Comparison of ENCODE assay signal across 32 cellular contexts in the genomic region with DNA sequence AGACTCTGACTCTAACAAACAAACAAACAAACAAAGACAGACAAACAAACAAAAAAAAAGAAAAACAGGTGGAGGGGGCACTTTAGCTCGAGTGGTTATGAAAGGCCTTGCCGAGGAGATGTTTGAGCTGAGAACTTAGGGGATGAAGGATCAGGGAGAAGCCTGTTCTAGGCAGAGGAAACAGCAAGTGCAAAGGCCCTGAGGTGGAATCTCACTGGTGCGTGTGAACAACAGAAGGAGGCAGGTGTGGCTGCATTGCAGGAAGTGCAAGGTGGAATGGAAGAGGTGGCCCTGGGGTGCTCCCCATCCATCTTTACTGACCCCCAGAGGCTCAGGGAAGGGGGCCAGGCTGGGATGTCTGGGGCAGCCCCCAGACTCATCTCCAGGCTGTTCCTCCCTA. TPM values are rescaled to one million over a fixed set of nuclear protein-coding genes. Genes with fewer than 3 reads are reported as not detected.
A peak's percentile ranks its signal among the peaks of the same experiment; 100 is the strongest.
DNase-seq lines count a peak whose midpoint lies in the region; ATAC-seq and TF ChIP-seq lines count a peak whose summit lies in the region.
"Had no signal": no experiment of that assay in that cellular context is flagged by ENCODE, and none has a peak within 500 bp of the region (broad histone marks: within the 10 kb centered on the region; RNA-seq: fewer than 3 reads in every experiment).

No MANE protein-coding gene starts in this region.

- H3K27me3 ChIP-seq in CD8-positive, alpha-beta T cell (ENCODE audit: insufficient read depth, low read length): no peaks in the 10 kb centered on the region
- H3K27me3 ChIP-seq: neural progenitor cell, pancreas had no signal

- no peaks in the 10 kb centered on the region for H3K9me3 Mint-ChIP-seq in activated naive CD8-positive, alpha-beta T cell (ENCODE audit: low read depth)
- no peaks in the 10 kb centered on the region for H3K9me3 Mint-ChIP-seq in activated naive CD8-positive, alpha-beta T cell treated with anti-CD3 and anti-CD28 coated beads for 36 hours
- H3K9me3 Mint-ChIP-seq in CD8-positive, alpha-beta T cell: no peaks in the 10 kb centered on the region
- no peaks in the 10 kb centered on the region for H3K9me3 Mint-ChIP-seq in activated T-helper 17 cell treated with anti-CD3 and anti-CD28 coated beads, Interleukin-2, amount 50 U/mL, for 72 hours
- H3K9me3 Mint-ChIP-seq in natural killer cell: no peaks in the 10 kb centered on the region
- H3K9me3 Mint-ChIP-seq: neural progenitor cell; stimulated activated naive B cell treated with anti-CD40 and anti-IgM and Interleukin-4, amounts not matched to agents 10 μg/mL and 1 μg/mL and 100 μg/mL, for 72 hours had no signal

- peaks cover 18% of the 10 kb centered on the region for H3K4me1 Mint-ChIP-seq in activated naive CD8-positive, alpha-beta T cell (ENCODE audit: low read depth)
- H3K4me1 Mint-ChIP-seq in activated naive CD8-positive, alpha-beta T cell treated with anti-CD3 and anti-CD28 coated beads for 36 hours: peaks cover 16% of the 10 kb centered on the region
- H3K4me1 Mint-ChIP-seq in CD8-positive, alpha-beta T cell (ENCODE audit: low read depth): peaks cover 13% of the 10 kb centered on the region
- H3K4me1 Mint-ChIP-seq in activated T-helper 17 cell treated with anti-CD3 and anti-CD28 coated beads, Interleukin-2, amount 50 U/mL, for 72 hours: peaks cover 9% of the 10 kb centered on the region
- peaks cover 6 to 28% of the 10 kb centered on the region in 2 donors for H3K4me1 Mint-ChIP-seq in natural killer cell
- H3K4me1 Mint-ChIP-seq: neural progenitor cell had no signal

- no peak overlapping the region for H3K27ac Mint-ChIP-seq in activated naive CD8-positive, alpha-beta T cell
- no peak overlapping the region for H3K27ac Mint-ChIP-seq in activated naive CD8-positive, alpha-beta T cell treated with anti-CD3 and anti-CD28 coated beads for 36 hours
- H3K27ac Mint-ChIP-seq in CD8-positive, alpha-beta T cell: no peak overlapping the region
- H3K27ac Mint-ChIP-seq in activated T-helper 17 cell treated with anti-CD3 and anti-CD28 coated beads, Interleukin-2, amount 50 U/mL, for 72 hours: no peak overlapping the region
- no peak overlapping the region for H3K27ac Mint-ChIP-seq in natural killer cell
- H3K27ac Mint-ChIP-seq: neural progenitor cell; stimulated activated naive B cell treated with anti-CD40 and anti-IgM and Interleukin-4, amounts not matched to agents 10 μg/mL and 1 μg/mL and 100 μg/mL, for 72 hours had no signal

- H3K36me3 Mint-ChIP-seq in activated naive CD8-positive, alpha-beta T cell: no peaks in the 10 kb centered on the region
- H3K36me3 Mint-ChIP-seq in activated naive CD8-positive, alpha-beta T cell treated with anti-CD3 and anti-CD28 coated beads for 36 hours: no peaks in the 10 kb centered on the region
- no peaks in the 10 kb centered on the region for H3K36me3 Mint-ChIP-seq in CD8-positive, alpha-beta T cell
- no peaks in the 10 kb centered on the region for H3K36me3 Mint-ChIP-seq in activated T-helper 17 cell treated with anti-CD3 and anti-CD28 coated beads, Interleukin-2, amount 50 U/mL, for 72 hours (ENCODE audit: low read depth)
- no peaks in the 10 kb centered on the region for H3K36me3 Mint-ChIP-seq in natural killer cell
- H3K36me3 Mint-ChIP-seq: neural progenitor cell; stimulated activated naive B cell treated with anti-CD40 and anti-IgM and Interleukin-4, amounts not matched to agents 10 μg/mL and 1 μg/mL and 100 μg/mL, for 72 hours had no signal

- no peaks in the 10 kb centered on the region for H3K36me3 ChIP-seq in CD8-positive, alpha-beta T cell (ENCODE audit: insufficient read depth, low read length)
- H3K36me3 ChIP-seq: MG63, neural progenitor cell, pancreas, suprapubic skin, upper lobe of left lung had no signal

- peak overlapping the region; percentile 80 for H3K4me3 Mint-ChIP-seq in activated naive CD8-positive, alpha-beta T cell
- no peak overlapping the region for H3K4me3 Mint-ChIP-seq in activated naive CD8-positive, alpha-beta T cell treated with anti-CD3 and anti-CD28 coated beads for 36 hours
- peak overlapping the region; percentile 88 for H3K4me3 Mint-ChIP-seq in CD8-positive, alpha-beta T cell
- H3K4me3 Mint-ChIP-seq in activated T-helper 17 cell treated with anti-CD3 and anti-CD28 coated beads, Interleukin-2, amount 50 U/mL, for 72 hours: peak overlapping the region; percentile 75
- H3K4me3 Mint-ChIP-seq in natural killer cell: peak overlapping the region; percentile 82
- H3K4me3 Mint-ChIP-seq: neural progenitor cell had no signal

- no peak overlapping the region for H3K4me3 ChIP-seq in CD8-positive, alpha-beta T cell (ENCODE audit: low read depth, low read length)
- H3K4me3 ChIP-seq: lung, MG63, neural progenitor cell had no signal

- POLR2A ChIA-PET in CD8-positive, alpha-beta T cell (lab: Charles Lee): interaction anchor here (0.7 to 3.0 kb wide), 8 partner anchors 13 to 171 kb away, joined by 3 to 43 read pairs (median 16); a partner anchor contains a TSS

- H3K27me3 Mint-ChIP-seq in activated naive CD8-positive, alpha-beta T cell: no peaks in the 10 kb centered on the region
- H3K27me3 Mint-ChIP-seq in activated naive CD8-positive, alpha-beta T cell treated with anti-CD3 and anti-CD28 coated beads for 36 hours: no peaks in the 10 kb centered on the region
- H3K27me3 Mint-ChIP-seq in CD8-positive, alpha-beta T cell (ENCODE audit: low read depth): no peaks in the 10 kb centered on the region
- H3K27me3 Mint-ChIP-seq in activated T-helper 17 cell treated with anti-CD3 and anti-CD28 coated beads, Interleukin-2, amount 50 U/mL, for 72 hours: no peaks in the 10 kb centered on the region
- H3K27me3 Mint-ChIP-seq in natural killer cell (ENCODE audit: low read depth in 2 of 2): no peaks in the 10 kb centered on the region

- CTCF ChIA-PET in CD8-positive, alpha-beta T cell (lab: Charles Lee): interaction anchor here (0.6 to 4.6 kb wide), 3 partner anchors 23 to 457 kb away, joined by 3 to 43 read pairs (median 7); a partner anchor contains a TSS

- intact Hi-C loops in CD8-positive, alpha-beta T cell (cut with DNase I, micrococcal nuclease): loop anchor here in 1 of 2 experiments (2.0 kb wide), 2 partner anchors 35 to 217 kb away; a partner anchor contains a TSS
- intact Hi-C loops in natural killer cell (cut with micrococcal nuclease): no loop called here

- no peak overlapping the region for H3K27ac ChIP-seq in CD8-positive, alpha-beta T cell (ENCODE audit: low read depth, low read length)
- H3K27ac ChIP-seq: neural progenitor cell, pancreas, suprapubic skin had no signal

- no peak for TF ChIP-seq CTCF in CD8-positive, alpha-beta T cell (IDR thresholded peaks at IDR 0.05)
- no peak for TF ChIP-seq CTCF in natural killer cell (IDR thresholded peaks at IDR 0.05)

- H3K9me3 ChIP-seq in CD8-positive, alpha-beta T cell (ENCODE audit: low read length): no peaks in the 10 kb centered on the region
- H3K9me3 ChIP-seq: pancreas, suprapubic skin, upper lobe of left lung had no signal

- ATAC-seq in CD8-positive, alpha-beta T cell: no peak
- ATAC-seq in activated T-helper 17 cell treated with anti-CD3 and anti-CD28 coated beads, Interleukin-2, amount 50 U/mL, for 72 hours (replicated peaks): no peak
- ATAC-seq in natural killer cell (no peak), HG03159 (IDR thresholded peaks at IDR 0.05; ENCODE audit: unreplicated experiment) (no peak), HG02852 (IDR thresholded peaks at IDR 0.05; ENCODE audit: unreplicated experiment) (no peak)

- no peak for DNase-seq in activated naive CD8-positive, alpha-beta T cell treated with anti-CD3 and anti-CD28 coated beads for 36 hours
- no peak for DNase-seq in CD8-positive, alpha-beta T cell
- DNase-seq in natural killer cell (no peak), NCI-H226 (no peak)
- DNase-seq: C1 segment of cervical spinal cord; cortex of kidney; DND-41; effector memory CD4-positive, alpha-beta T cell; GF-D8; GOT3; KG1; left cardiac atrium; MG63; NCI-H2081; NCI-H2227 treated with DMSO at 0.1 percent for 48 hours; NCI-H69; pancreas; Right ventricle myocardium superior; stimulated activated naive B cell treated with anti-CD40 and anti-IgM and Interleukin-4, amounts not matched to agents 10 μg/mL and 1 μg/mL and 100 μg/mL, for 72 hours; T1000; upper lobe of left lung had no signal

- peaks cover 18% of the 10 kb centered on the region for H3K4me1 ChIP-seq in CD8-positive, alpha-beta T cell (ENCODE audit: insufficient read depth, low read length)
- H3K4me1 ChIP-seq: neural progenitor cell had no signal

RNA-seq across cellular contexts. Expression of a gene that starts 41.9 kb away (rescaled TPM):
- 1 to 10 TPM; 1.3 to 1.6 TPM for total RNA-seq in activated naive CD8-positive, alpha-beta T cell treated with anti-CD3 and anti-CD28 coated beads for 36 hours
- total RNA-seq in CD8-positive, alpha-beta T cell: under 1 TPM; 0.36 to 0.46 TPM
- total RNA-seq in activated T-helper 17 cell treated with anti-CD3 and anti-CD28 coated beads, Interleukin-2, amount 50 U/mL, for 72 hours: under 1 TPM; 0.58 to 0.73 TPM
- 1 to 10 TPM; 2.2 to 3.1 (median 2.6) TPM for total RNA-seq in natural killer cell
- total RNA-seq: cardiac septum, epithelial cell of proximal tubule, left cardiac atrium, renal cortical epithelial cell, Right ventricle myocardium superior, skeletal muscle tissue had no signal
